ENCODE assay signal across 11 cellular contexts in the genomic region with DNA sequence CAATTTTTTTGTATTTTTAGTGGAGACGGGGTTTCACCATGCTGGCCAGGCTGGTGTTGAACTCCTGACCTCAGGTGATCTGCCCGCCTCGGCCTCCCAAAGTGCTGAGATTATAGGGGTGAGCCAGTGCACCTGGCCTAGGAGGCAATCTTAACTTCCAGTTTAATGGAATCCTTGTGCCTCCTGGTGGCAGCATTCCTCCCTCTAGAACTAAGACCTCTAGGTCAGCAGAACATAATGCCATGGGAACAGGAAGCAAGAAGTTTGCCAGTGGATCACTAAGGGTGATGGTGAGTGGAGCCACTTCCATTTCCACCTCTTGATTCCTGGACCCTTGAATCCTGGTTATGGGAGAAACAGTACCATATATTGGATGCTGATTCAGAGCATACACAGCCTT. TPM values are rescaled to one million over a fixed set of nuclear protein-coding genes. Genes with fewer than 3 reads are reported as not detected.
A peak's percentile ranks its signal among the peaks of the same experiment; 100 is the strongest.
DNase-seq lines count a peak whose midpoint lies in the region; ATAC-seq, FAIRE-seq and TF ChIP-seq lines count a peak whose summit lies in the region.
"Not testable (repeated sequence)": the region's sequence is repeated elsewhere in the genome, so short reads cannot be mapped to it uniquely, and the experiment has no call there.
"Had no signal": no experiment of that assay in that cellular context is flagged by ENCODE, and none has a peak within 500 bp of the region (broad histone marks: within the 10 kb centered on the region; RNA-seq: fewer than 3 reads in every experiment).

No MANE protein-coding gene starts in this region.

- H3K36me3 ChIP-seq in IMR-90 (ENCODE audit: control insufficient read depth, insufficient read depth, low read length); OCI-LY1 (ENCODE audit: insufficient read depth, low read length); H1 (ENCODE audit: control insufficient read depth in 2 of 4, insufficient read depth in 4 of 4, low read length in 3 of 4): not testable (repeated sequence)

- H3K23me2 ChIP-seq in H1 (ENCODE audit: low read depth, low read length), result not testable (repeated sequence)

- TF ChIP-seq POLR2A in IMR-90 (IDR thresholded peaks at IDR 0.05; ENCODE audit: low read depth, low read length); H1 (IDR thresholded peaks at IDR 0.05; ENCODE audit: control extremely low read depth in 1 of 2, low read depth in 2 of 2, low read length in 2 of 2): not testable (repeated sequence)

- not testable (repeated sequence) for H4K8ac ChIP-seq in IMR-90 (ENCODE audit: low read depth in 2 of 2, low read length in 2 of 2); H1 (ENCODE audit: extremely low read depth, insufficient read depth, low read length)

- H3K79me1 ChIP-seq in IMR-90 (ENCODE audit: low read depth in 1 of 2, low read length in 2 of 2); H1 (ENCODE audit: low read depth, low read length): not testable (repeated sequence)

- in situ Hi-C loops in IMR-90 (cut with MboI; ENCODE audit: low sequenced_read_pairs), result loop anchor here (5.0 kb wide), 1 partner anchor 223 kb away; no protein-coding TSS in a partner anchor

- dilution Hi-C loops in IMR-90 (cut with HindIII; ENCODE audit: low sequenced_read_pairs, unreplicated experiment), result not testable (repeated sequence)

- H2BK12ac ChIP-seq in H1 (ENCODE audit: low read depth, low read length), result not testable (repeated sequence)

- not testable (repeated sequence) for H3K4me2 ChIP-seq in IMR-90 (ENCODE audit: low read depth, low read length); OCI-LY1 (ENCODE audit: low read length); H1 (ENCODE audit: insufficient read depth in 1 of 2, low read depth in 2 of 2, low read length in 2 of 2)

- not testable (repeated sequence) for H3K9ac ChIP-seq in IMR-90 (ENCODE audit: low read depth, low read length); OCI-LY1 (ENCODE audit: low read length); H1 (replicated peaks in 1 of 4; ENCODE audit: extremely low read depth in 1 of 4, low read depth in 3 of 4, low read length in 3 of 4)

- not testable (repeated sequence) for H3K27me3 ChIP-seq in IMR-90 (ENCODE audit: control insufficient read depth, insufficient read depth, low read length); OCI-LY1 (ENCODE audit: insufficient read depth, low read length); H1 (replicated peaks in 1 of 4; ENCODE audit: control insufficient read depth in 3 of 4, extremely low read depth in 1 of 4, insufficient read depth in 3 of 4, low read length in 3 of 4)

- not testable (repeated sequence) for H2AK5ac ChIP-seq in IMR-90 (ENCODE audit: low read depth, low read length); H1 (ENCODE audit: low read depth, low read length)

- H2BK15ac ChIP-seq in IMR-90 (ENCODE audit: low read depth, low read length); H1 (ENCODE audit: low read length): not testable (repeated sequence)

- H3K9me1 ChIP-seq in IMR-90 (ENCODE audit: insufficient read depth, low read length), result not testable (repeated sequence)

- ATAC-seq in IMR-90 (ENCODE audit: low read depth), result peak; percentile 27; the same call in 1 of the 2 replicates
- ATAC-seq in WTC11, result peak; percentile 54

- not testable (repeated sequence) for H3K9me2 ChIP-seq in OCI-LY1 (ENCODE audit: low read depth, low read length)

- H4K91ac ChIP-seq in IMR-90 (ENCODE audit: insufficient read depth, low read depth, low read length); H1 (replicated peaks; ENCODE audit: insufficient read length, low read length): not testable (repeated sequence)

- DNase-seq in A172 (ENCODE audit: low spot score), result peak; percentile 5
- DNase-seq in Daoy (ENCODE audit: low read depth), result peak; percentile 33
- peak; percentile 36 for DNase-seq in IMR-90
- DNase-seq in WTC11 (ENCODE audit: low spot score), result peak; percentile 51
- peak in 1 of 2 experiments; percentile 52 for DNase-seq in H1 (ENCODE audit: low read depth in 1 of 2, low spot score in 2 of 2)
- peak; percentile 28 for DNase-seq in iris pigment epithelial cell (ENCODE audit: low read depth)
- not testable (repeated sequence) for DNase-seq in neural crest cell (ENCODE audit: low read depth, low spot score)

- H3K4me1 Mint-ChIP-seq in WTC11, neural crest cell: not testable (repeated sequence)

- not testable (repeated sequence) for H3K27ac Mint-ChIP-seq in WTC11; neural crest cell (ENCODE audit: unreplicated experiment)

- TF ChIP-seq CTCF in IMR-90 (conservative IDR thresholded peaks at IDR 0.05; ENCODE audit: low read depth, low read length) (peak; percentile 42), OCI-LY1 (IDR thresholded peaks at IDR 0.05; ENCODE audit: low read length) (peak; percentile 10; the same call in 1 of the 2 replicates), H1 (IDR thresholded peaks at IDR 0.05; ENCODE audit: control extremely low read depth in 1 of 3, insufficient read depth in 1 of 3, low read depth in 1 of 3, low read length in 3 of 3) (peak in 2 of 3 experiments; percentile 54 to 56; a peak in 3 of 4 replicates), neural crest cell (conservative IDR thresholded peaks at IDR 0.05) (peak; percentile 30)
- not testable (repeated sequence) for TF ChIP-seq CTCF in WTC11 (IDR thresholded peaks at IDR 0.05)

- H4K20me1 ChIP-seq in IMR-90 (ENCODE audit: insufficient read depth, low read length); OCI-LY1 (ENCODE audit: insufficient read depth, low read length); H1 (replicated peaks in 1 of 2; ENCODE audit: control insufficient read depth in 1 of 2, insufficient read depth in 2 of 2, low read length in 2 of 2): not testable (repeated sequence)

- H3K27ac ChIP-seq in IMR-90 (ENCODE audit: insufficient read depth, low read length); OCI-LY1 (ENCODE audit: low read depth, low read length, poor library complexity, severe bottlenecking); H1 (ENCODE audit: low read depth, low read length): not testable (repeated sequence)

- CTCF ChIA-PET in IMR-90 (lab: Yijun Ruan, JAX), result interaction anchor here (0.7 kb wide), 1 partner anchor 18 kb away, joined by 3 read pairs; no protein-coding TSS in a partner anchor
- CTCF ChIA-PET in WTC11 (lab: Charles Lee), result interaction anchor here (0.6 kb wide), 1 partner anchor 25 kb away, joined by 3 read pairs; no protein-coding TSS in a partner anchor
- CTCF ChIA-PET in H1 (lab: Charles Lee; ENCODE audit: partially characterized antibody), result interaction anchor here (0.6 to 2.2 kb wide), 3 partner anchors 88 to 223 kb away, joined by 3 to 7 read pairs (median 4); no protein-coding TSS in a partner anchor

- not testable (repeated sequence) for H2BK5ac ChIP-seq in IMR-90 (ENCODE audit: low read depth, low read length, poor library complexity, severe bottlenecking); H1 (ENCODE audit: low read depth, low read length)

- not testable (repeated sequence) for H3K4me1 ChIP-seq in IMR-90 (ENCODE audit: control insufficient read depth, insufficient read depth, low read length); OCI-LY1 (ENCODE audit: insufficient read depth, low read length, severe bottlenecking); H1 (replicated peaks in 1 of 4; ENCODE audit: control insufficient read depth in 3 of 4, insufficient read depth in 4 of 4, low read length in 3 of 4)

- not testable (repeated sequence) for H2BK120ac ChIP-seq in IMR-90 (ENCODE audit: low read depth, low read length); H1 (replicated peaks; ENCODE audit: low read depth, low read length)

- H3K4ac ChIP-seq in IMR-90 (ENCODE audit: low read depth, low read length); H1 (replicated peaks; ENCODE audit: insufficient read length, low read depth, low read length): not testable (repeated sequence)

- H3K14ac ChIP-seq in IMR-90 (replicated peaks; ENCODE audit: low read depth, low read length); H1 (ENCODE audit: insufficient read length): not testable (repeated sequence)

- H3K9me3 ChIP-seq in IMR-90 (ENCODE audit: control insufficient read depth, insufficient read depth, low read length); OCI-LY1 (ENCODE audit: low read length); H1 (ENCODE audit: insufficient read depth in 2 of 2, low read depth in 1 of 2, low read length in 1 of 2): not testable (repeated sequence)

- not testable (repeated sequence) for H3K18ac ChIP-seq in IMR-90 (ENCODE audit: low read depth, low read length); H1 (ENCODE audit: extremely low read depth, low read length)

- not testable (repeated sequence) for H2AK9ac ChIP-seq in IMR-90 (replicated peaks; ENCODE audit: low read depth, low read length, poor library complexity)

- H2AFZ ChIP-seq in IMR-90 (replicated peaks; ENCODE audit: low read length, poor library complexity); OCI-LY1 (ENCODE audit: low read length); H1 (ENCODE audit: low read length): not testable (repeated sequence)

- not testable (repeated sequence) for H3K79me2 ChIP-seq in OCI-LY1 (ENCODE audit: insufficient read depth, low read length); H1 (ENCODE audit: control insufficient read depth in 1 of 2, insufficient read depth in 2 of 2, low read length in 2 of 2)

- not testable (repeated sequence) for H3K9me3 Mint-ChIP-seq in WTC11, neural crest cell

- WGBS in IMR-90 (ENCODE audit: extremely low coverage in 2 of 2, insufficient read length in 1 of 2), 2 experiments, result 57% methylated on average over 3 of the region's 3 CpGs; no CpG with 5 or more reads in 1 of the 2 experiments
- WGBS in H1 (ENCODE audit: extremely low coverage in 1 of 2, insufficient coverage in 1 of 2, insufficient read length in 1 of 2, insufficient replicate concordance in 2 of 2, low coverage in 1 of 2, low lambda C conversion rate in 2 of 2, missing lambda C conversion rate in 1 of 2), 2 experiments, result 90% methylated on average over 3 of the region's 3 CpGs; no CpG with 5 or more reads in 1 of the 2 experiments

- not testable (repeated sequence) for BruUV-seq in IMR-90 (replicated peaks; lab: Mats Ljungman, UMichigan)

- H2BK20ac ChIP-seq in IMR-90 (ENCODE audit: low read depth, low read length); H1 (ENCODE audit: low read length): not testable (repeated sequence)

- H3F3A ChIP-seq in OCI-LY1 (ENCODE audit: insufficient read depth, low read length), result not testable (repeated sequence)

- H3K36me3 Mint-ChIP-seq in WTC11; neural crest cell (ENCODE audit: low read depth): not testable (repeated sequence)

- TF ChIP-seq RAD21 in IMR-90 (IDR thresholded peaks at IDR 0.05; ENCODE audit: low read length), result peak; percentile 49
- TF ChIP-seq RAD21 in H1 (IDR thresholded peaks at IDR 0.05 in 1 of 2, conservative IDR thresholded peaks at IDR 0.05 in 1 of 2; ENCODE audit: low read depth in 2 of 2, low read length in 2 of 2), result peak; percentile 56 to 73

- not testable (repeated sequence) for H4K5ac ChIP-seq in IMR-90 (ENCODE audit: low read depth, low read length); H1 (ENCODE audit: insufficient read length, low read depth, low read length)

- H3K23ac ChIP-seq in IMR-90 (ENCODE audit: low read depth, low read length); H1 (ENCODE audit: insufficient read length): not testable (repeated sequence)

- H3K4me3 Mint-ChIP-seq in WTC11, neural crest cell: not testable (repeated sequence)

- TF ChIP-seq EP300 in H1 (IDR thresholded peaks at IDR 0.05; ENCODE audit: borderline replicate concordance in 1 of 2, low read depth in 2 of 2, low read length in 2 of 2), result not testable (repeated sequence)

- POLR2A ChIA-PET in IMR-90 (lab: Charles Lee; ENCODE audit: unreplicated experiment); WTC11 (lab: Charles Lee): not testable (repeated sequence)
- POLR2A ChIA-PET in H1 (lab: Charles Lee; ENCODE audit: partially characterized antibody), result interaction anchor here (1.2 to 1.7 kb wide), 2 partner anchors 15 to 98 kb away, joined by 3 to 7 read pairs; a partner anchor contains a TSS

- not testable (repeated sequence) for H3K27me3 Mint-ChIP-seq in WTC11 (ENCODE audit: low read depth); neural crest cell (ENCODE audit: low read depth)

- FAIRE-seq in H1 (lab: Jason Lieb, UNC), result not testable (repeated sequence)

- H3K56ac ChIP-seq in IMR-90 (ENCODE audit: extremely low read depth, insufficient read depth, low read length); H1 (replicated peaks; ENCODE audit: insufficient read length, low read depth, low read length): not testable (repeated sequence)

- not testable (repeated sequence) for H3K4me3 ChIP-seq in IMR-90 (ENCODE audit: insufficient read depth, low read depth, low read length); OCI-LY1 (ENCODE audit: low read depth, low read length, poor library complexity, severe bottlenecking); H1 (ENCODE audit: extremely low read depth in 1 of 4, insufficient read depth in 2 of 4, low read depth in 3 of 4, low read length in 4 of 4)

- intact Hi-C loops in IMR-90 (cut with micrococcal nuclease), result not testable (repeated sequence)

RNA-seq across cellular contexts. Expression of a gene that starts 5.5 kb away (rescaled TPM):
- total RNA-seq in A172 (2014; rRNA removed; shearing (Covaris generic)), result not detected in 2 replicates
- total RNA-seq in Daoy (2014; rRNA removed; shearing (Covaris generic)), result not detected in 2 replicates
- under 0.01 TPM in 1 of 2 replicates, not detected in the other for total RNA-seq in IMR-90 (2012; rRNA removed)
- polyA plus RNA-seq in IMR-90 (2012; rRNA removed), result not detected in 2 replicates
- polyA plus RNA-seq in IMR-90 (2012; cell fraction: cytosol; rRNA removed), result not detected in 2 replicates
- not detected in 2 replicates for polyA plus RNA-seq in IMR-90 (2012; cell fraction: nucleus; rRNA removed; ENCODE audit: low replicate concordance)
- not detected in 3 replicates for total RNA-seq in WTC11 (2021)
- total RNA-seq in H1 (2021; fragmentation: NEBNext Ultra II Directional; extraction: Animal tissue kit (Norgen Biotek cat#: 25700)), result not detected in 2 replicates
- not detected in 2 replicates for polyA plus RNA-seq in H1 (2011; rRNA removed)
- polyA plus RNA-seq in H1 (2011; cell fraction: cytosol; rRNA removed), result not detected
- not detected for polyA plus RNA-seq in H1 (2011; cell fraction: nucleus; rRNA removed)
- not detected in 4 replicates for polyA plus RNA-seq in H1 (2012, experiment 1 of 2)
- polyA plus RNA-seq in H1 (2012, experiment 2 of 2), result not detected
- not detected for polyA plus RNA-seq in H1 (2013, experiment 1 of 2)
- polyA plus RNA-seq in H1 (2013, experiment 2 of 2), result not detected
- not detected in 2 replicates for polyA minus RNA-seq in H1 (2011; rRNA and poly(A)+ RNA removed)
- polyA minus RNA-seq in H1 (2011; cell fraction: cytosol; rRNA and poly(A)+ RNA removed), result not detected
- not detected for polyA minus RNA-seq in H1 (2011; cell fraction: nucleus; rRNA and poly(A)+ RNA removed)
- not detected in 2 replicates for total RNA-seq in neural crest cell
- total RNA-seq: activated CD8-positive, alpha-beta memory T cell treated with anti-CD3 and anti-CD28 coated beads for 36 hours; astrocyte; heart right ventricle had no signal
- polyA plus RNA-seq: heart right ventricle had no signal

RNA-seq across cellular contexts. Expression of a gene that starts 11.0 kb away (rescaled TPM):
- 15.4 and 17.4 TPM in 2 replicates for total RNA-seq in A172 (2014; rRNA removed; shearing (Covaris generic))
- total RNA-seq in Daoy (2014; rRNA removed; shearing (Covaris generic)), result 54.5 and 55.2 TPM in 2 replicates
- total RNA-seq in IMR-90 (2012; rRNA removed) (31.7 and 39.7 TPM in 2 replicates), WTC11 (2021) (18.6 to 23.3 TPM (median 22.1 TPM) in 3 replicates), neural crest cell (25.2 and 27.7 TPM in 2 replicates)
- polyA plus RNA-seq in IMR-90 (2012; rRNA removed) (25.1 and 28.8 TPM in 2 replicates), H1 (2011; rRNA removed) (16.3 and 25.1 TPM in 2 replicates)
- 8.6 and 28.6 TPM in 2 replicates for polyA plus RNA-seq in IMR-90 (2012; cell fraction: cytosol; rRNA removed)
- 2.2 and 10.3 TPM in 2 replicates for polyA plus RNA-seq in IMR-90 (2012; cell fraction: nucleus; rRNA removed; ENCODE audit: low replicate concordance)
- total RNA-seq in H1 (2021; fragmentation: NEBNext Ultra II Directional; extraction: Animal tissue kit (Norgen Biotek cat#: 25700)), result 23.7 and 27.2 TPM in 2 replicates
- polyA plus RNA-seq in H1 (2011; cell fraction: cytosol; rRNA removed), result 38.3 TPM
- 24.6 TPM for polyA plus RNA-seq in H1 (2011; cell fraction: nucleus; rRNA removed)
- 28.9 to 34.3 TPM (median 31.1 TPM) in 4 replicates for polyA plus RNA-seq in H1 (2012, experiment 1 of 2)
- 11.9 TPM for polyA plus RNA-seq in H1 (2012, experiment 2 of 2)
- 35.1 TPM for polyA plus RNA-seq in H1 (2013, experiment 1 of 2)
- polyA plus RNA-seq in H1 (2013, experiment 2 of 2), result 37.7 TPM
- polyA minus RNA-seq in H1 (2011; rRNA and poly(A)+ RNA removed), result 17.3 and 17.4 TPM in 2 replicates
- polyA minus RNA-seq in H1 (2011; cell fraction: cytosol; rRNA and poly(A)+ RNA removed), result 8.3 TPM
- 6.3 TPM for polyA minus RNA-seq in H1 (2011; cell fraction: nucleus; rRNA and poly(A)+ RNA removed)

RNA-seq across cellular contexts. Expression of a gene that starts 14.7 kb away (rescaled TPM):
- total RNA-seq in A172 (2014; rRNA removed; shearing (Covaris generic)), result 4.3 and 5.0 TPM in 2 replicates
- 3.9 and 9.1 TPM in 2 replicates for total RNA-seq in Daoy (2014; rRNA removed; shearing (Covaris generic))
- total RNA-seq in IMR-90 (2012; rRNA removed) (7.9 and 8.6 TPM in 2 replicates), WTC11 (2021) (25.4 to 29.4 TPM (median 26.4 TPM) in 3 replicates), neural crest cell (22.8 and 22.9 TPM in 2 replicates)
- polyA plus RNA-seq in IMR-90 (2012; rRNA removed) (6.2 and 7.1 TPM in 2 replicates), H1 (2011; rRNA removed) (10.9 and 13.3 TPM in 2 replicates)
- polyA plus RNA-seq in IMR-90 (2012; cell fraction: cytosol; rRNA removed), result 3.8 and 3.9 TPM in 2 replicates
- 9.2 and 9.5 TPM in 2 replicates for polyA plus RNA-seq in IMR-90 (2012; cell fraction: nucleus; rRNA removed; ENCODE audit: low replicate concordance)
- 26.2 and 28.1 TPM in 2 replicates for total RNA-seq in H1 (2021; fragmentation: NEBNext Ultra II Directional; extraction: Animal tissue kit (Norgen Biotek cat#: 25700))
- polyA plus RNA-seq in H1 (2011; cell fraction: cytosol; rRNA removed), result 12.0 TPM
- 12.3 TPM for polyA plus RNA-seq in H1 (2011; cell fraction: nucleus; rRNA removed)
- polyA plus RNA-seq in H1 (2012, experiment 1 of 2), result 16.2 to 18.6 TPM (median 17.5 TPM) in 4 replicates
- 5.4 TPM for polyA plus RNA-seq in H1 (2012, experiment 2 of 2)
- polyA plus RNA-seq in H1 (2013, experiment 1 of 2), result 12.8 TPM
- 12.9 TPM for polyA plus RNA-seq in H1 (2013, experiment 2 of 2)
- polyA minus RNA-seq in H1 (2011; rRNA and poly(A)+ RNA removed), result 30.7 and 36.4 TPM in 2 replicates
- polyA minus RNA-seq in H1 (2011; cell fraction: cytosol; rRNA and poly(A)+ RNA removed), result 10.3 TPM
- 8.9 TPM for polyA minus RNA-seq in H1 (2011; cell fraction: nucleus; rRNA and poly(A)+ RNA removed)
